8 cellular contexts compared by ENCODE assay signal in genomic region chrX:55342533-55343501, GRCh38.
A peak's percentile ranks its signal among the peaks of the same experiment; 100 is the strongest.
DNase-seq lines count a peak whose midpoint lies in the region; ATAC-seq, FAIRE-seq and TF ChIP-seq lines count a peak whose summit lies in the region.

No MANE protein-coding gene starts in this region.

- H3K27ac ChIP-seq in adrenal gland = no peak overlapping the region

- H3K27me3 ChIP-seq in adrenal gland = peaks cover 15% of the 10 kb centered on the region

- intact Hi-C loops in adrenal gland (cut with DNase I) = loop anchor here in 1 of 2 donors (10.0 kb wide), 1 partner anchor 208 kb away; no protein-coding TSS in a partner anchor
- intact Hi-C loops in left colon (cut with DNase I, micrococcal nuclease) = no loop called here

- no peak for FAIRE-seq in RCC 7860 (lab: Jason Lieb, UNC)

- WGBS in adrenal gland, 4 donors = 43 to 57% (median 43%) methylated on average over 14 to 21 of the region's 21 CpGs

- peak; percentile 42 to 66 (median 54) for TF ChIP-seq CTCF in adrenal gland (IDR thresholded peaks at IDR 0.05)

- H3K4me3 ChIP-seq in adrenal gland = no peak overlapping the region

- TF ChIP-seq POLR2A in adrenal gland (IDR thresholded peaks at IDR 0.05) = no peak

- DNase-seq in COLO829 (ENCODE audit: low spot score) = peak; percentile 47
- peak; percentile 34 for DNase-seq in RKO (ENCODE audit: low spot score)
- peak; percentile 18 to 64 (median 41) for DNase-seq in adrenal gland
- peak in 1 of 2 donors; percentile 28 for DNase-seq in left colon
- no peak for DNase-seq in RCC 7860 (ENCODE audit: low spot score)

- no peaks in the 10 kb centered on the region for H3K36me3 ChIP-seq in adrenal gland (replicated peaks in 1 of 2)

- H3K4me1 ChIP-seq in adrenal gland (replicated peaks in 1 of 2) = no peaks in the 10 kb centered on the region

- ATAC-seq in GM18519 (IDR thresholded peaks at IDR 0.05; ENCODE audit: low FRiP score, unreplicated experiment) (peak; percentile 64), HG03108 (IDR thresholded peaks at IDR 0.05; ENCODE audit: unreplicated experiment) (peak; percentile 66), left colon (peak; percentile 78), HG03196 (IDR thresholded peaks at IDR 0.05; ENCODE audit: unreplicated experiment) (no peak)

- no peaks in the 10 kb centered on the region for H3K9me3 ChIP-seq in adrenal gland (replicated peaks in 1 of 3)
